In the genomic region with DNA sequence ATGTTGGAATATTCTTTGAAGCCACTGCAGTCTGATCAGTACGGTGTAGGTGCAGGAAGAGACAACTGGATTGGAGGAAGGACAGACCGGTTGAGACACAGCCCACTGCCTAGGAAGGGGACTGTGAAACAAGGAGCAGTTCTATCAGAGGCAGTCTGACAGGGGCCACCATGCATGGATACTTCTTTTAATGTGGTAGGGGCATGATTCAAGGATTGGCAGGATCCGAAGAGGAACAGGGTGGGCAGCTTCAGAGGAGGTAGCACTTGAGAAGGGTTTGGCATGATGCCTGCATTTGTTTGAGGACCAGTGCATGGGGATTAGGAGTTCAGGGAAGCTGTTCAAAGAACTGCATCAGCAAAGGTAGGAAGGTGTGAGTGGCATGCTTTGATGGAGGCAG, we compare ENCODE assay signal across 2 cellular contexts.
TF ChIP-seq lines count a peak whose summit lies in the region.

No MANE protein-coding gene starts in this region.

TF ChIP-seq in H1, 55 proteins besides CTCF, POLR2A, EP300 and RAD21 (continued from another document):
- no peak for TF ChIP-seq ATF2 (IDR thresholded peaks at IDR 0.05; ENCODE audit: low read length)
- no peak for TF ChIP-seq SIX5 (IDR thresholded peaks at IDR 0.05; ENCODE audit: low read depth, low read length)
- no peak for TF ChIP-seq GABPA (IDR thresholded peaks at IDR 0.05; ENCODE audit: borderline replicate concordance, insufficient read depth, low read length)
- TF ChIP-seq KDM5A (IDR thresholded peaks at IDR 0.05; ENCODE audit: low read length) = no peak
- no peak for TF ChIP-seq TCF12 (IDR thresholded peaks at IDR 0.05; ENCODE audit: low read depth, low read length)
- no peak for TF ChIP-seq MAX (IDR thresholded peaks at IDR 0.05)

TF ChIP-seq in WTC11, 78 proteins besides CTCF, POLR2A, EP300 and RAD21 (continued from another document):
- TF ChIP-seq, protein P1, sequence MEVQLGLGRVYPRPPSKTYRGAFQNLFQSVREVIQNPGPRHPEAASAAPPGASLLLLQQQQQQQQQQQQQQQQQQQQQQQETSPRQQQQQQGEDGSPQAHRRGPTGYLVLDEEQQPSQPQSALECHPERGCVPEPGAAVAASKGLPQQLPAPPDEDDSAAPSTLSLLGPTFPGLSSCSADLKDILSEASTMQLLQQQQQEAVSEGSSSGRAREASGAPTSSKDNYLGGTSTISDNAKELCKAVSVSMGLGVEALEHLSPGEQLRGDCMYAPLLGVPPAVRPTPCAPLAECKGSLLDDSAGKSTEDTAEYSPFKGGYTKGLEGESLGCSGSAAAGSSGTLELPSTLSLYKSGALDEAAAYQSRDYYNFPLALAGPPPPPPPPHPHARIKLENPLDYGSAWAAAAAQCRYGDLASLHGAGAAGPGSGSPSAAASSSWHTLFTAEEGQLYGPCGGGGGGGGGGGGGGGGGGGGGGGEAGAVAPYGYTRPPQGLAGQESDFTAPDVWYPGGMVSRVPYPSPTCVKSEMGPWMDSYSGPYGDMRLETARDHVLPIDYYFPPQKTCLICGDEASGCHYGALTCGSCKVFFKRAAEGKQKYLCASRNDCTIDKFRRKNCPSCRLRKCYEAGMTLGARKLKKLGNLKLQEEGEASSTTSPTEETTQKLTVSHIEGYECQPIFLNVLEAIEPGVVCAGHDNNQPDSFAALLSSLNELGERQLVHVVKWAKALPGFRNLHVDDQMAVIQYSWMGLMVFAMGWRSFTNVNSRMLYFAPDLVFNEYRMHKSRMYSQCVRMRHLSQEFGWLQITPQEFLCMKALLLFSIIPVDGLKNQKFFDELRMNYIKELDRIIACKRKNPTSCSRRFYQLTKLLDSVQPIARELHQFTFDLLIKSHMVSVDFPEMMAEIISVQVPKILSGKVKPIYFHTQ (CRISPR knock-in tag; IDR thresholded peaks at IDR 0.05) = no peak
